12 cellular contexts compared by ENCODE assay signal in the genomic region with DNA sequence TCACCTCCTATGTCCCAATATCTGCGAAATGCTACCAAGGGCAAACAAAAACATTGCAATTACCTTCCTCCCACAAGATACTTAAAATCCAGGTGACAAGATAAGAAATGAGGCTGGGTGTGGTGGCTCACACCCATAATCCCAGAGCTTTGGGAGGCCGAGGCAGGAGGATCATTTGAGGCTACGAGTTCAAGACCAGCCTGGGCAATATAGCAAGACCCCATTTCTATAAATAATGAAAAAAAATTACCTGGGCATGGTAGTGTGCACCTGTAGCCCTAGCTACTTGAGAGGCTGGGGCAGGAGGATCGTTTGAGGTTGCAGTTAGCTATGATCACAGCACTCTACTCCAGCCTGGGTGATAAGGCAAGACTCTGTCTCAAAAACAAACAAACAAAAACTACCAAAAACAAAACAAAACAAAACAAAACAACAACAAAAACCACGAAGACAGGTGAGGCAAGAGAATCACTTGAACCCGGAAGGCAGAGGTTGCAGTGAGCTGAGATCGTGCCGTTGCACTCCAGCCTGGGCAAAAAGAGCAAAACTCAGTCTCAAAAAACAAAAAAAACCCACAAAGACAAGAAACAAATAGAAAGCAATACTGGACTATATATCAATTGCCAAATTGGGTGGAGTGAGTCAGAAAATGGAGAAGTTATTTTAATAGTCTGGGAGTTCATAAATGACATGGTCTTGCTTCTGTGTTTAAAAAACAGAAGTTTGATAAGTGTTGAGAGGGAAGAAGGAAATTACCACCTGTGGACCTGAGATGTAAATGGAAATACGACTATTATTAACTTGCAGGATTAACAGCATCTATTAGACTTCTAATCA.
A peak's percentile ranks its signal among the peaks of the same experiment; 100 is the strongest.
DNase-seq lines count a peak whose midpoint lies in the region; ATAC-seq and TF ChIP-seq lines count a peak whose summit lies in the region.
"Had no signal": no experiment of that assay in that cellular context is flagged by ENCODE, and none has a peak within 500 bp of the region (broad histone marks: within the 10 kb centered on the region; RNA-seq: fewer than 3 reads in every experiment).

No MANE protein-coding gene starts in this region.

- H3K36me3 ChIP-seq in neutrophil, result no peaks in the 10 kb centered on the region
- no peaks in the 10 kb centered on the region for H3K36me3 ChIP-seq in gastroesophageal sphincter

- DNase-seq in NB4 (ENCODE audit: low read depth), result peak; percentile 39
- DNase-seq in GOT3 (lab: John Stamatoyannopoulos, UW), result no peak
- no peak for DNase-seq in stimulated activated CD4-positive, alpha-beta T cell treated with anti-CD3 and anti-CD28 coated beads, Interleukin-12 subunit alpha, Interleukin-12 subunit beta, amount 100 ng/mL, for 4 hours
- DNase-seq: activated CD4-positive, alpha-beta memory T cell treated with anti-CD3 and anti-CD28 coated beads, Interleukin-2, amount 10 ng/mL, durations not matched to agents 7 days and 5 days; activated naive CD8-positive, alpha-beta T cell treated with anti-CD3 and anti-CD28 coated beads for 36 hours; NCI-H446; stimulated activated CD8-positive, alpha-beta memory T cell treated with anti-CD3 and anti-CD28 coated beads, Interleukin-4, amount 100 ng/mL, for 48 hours; SW 1271 had no signal

- peak; percentile 38 for ATAC-seq in GM19023 (IDR thresholded peaks at IDR 0.05; ENCODE audit: unreplicated experiment)
- ATAC-seq in HG02642 (IDR thresholded peaks at IDR 0.05; ENCODE audit: poor library complexity, unreplicated experiment), result peak; percentile 57
- ATAC-seq in gastroesophageal sphincter, result no peak

- H3K27me3 ChIP-seq in neutrophil, result no peaks in the 10 kb centered on the region
- H3K27me3 ChIP-seq in gastroesophageal sphincter, result no peaks in the 10 kb centered on the region

- no peak for TF ChIP-seq EP300 in gastroesophageal sphincter (IDR thresholded peaks at IDR 0.05)

- H3K9me3 ChIP-seq in neutrophil (no peaks in the 10 kb centered on the region), gastroesophageal sphincter (no peaks in the 10 kb centered on the region)

- WGBS in gastroesophageal sphincter (ENCODE audit: low coverage in 1 of 2), 2 donors, result 88 to 96% methylated on average over 8 to 9 of the region's 9 CpGs

- TF ChIP-seq CTCF in NB4 (IDR thresholded peaks at IDR 0.05; ENCODE audit: low read depth, low read length), result no peak
- no peak for TF ChIP-seq CTCF in neutrophil (IDR thresholded peaks at IDR 0.05)
- TF ChIP-seq CTCF in gastroesophageal sphincter (IDR thresholded peaks at IDR 0.05), result no peak

- peak overlapping the region; percentile 13 for H3K27ac ChIP-seq in neutrophil
- H3K27ac ChIP-seq in gastroesophageal sphincter, result no peak overlapping the region

- H3K4me1 ChIP-seq in neutrophil (ENCODE audit: control insufficient read depth in 1 of 2, insufficient read depth in 1 of 2, low read depth in 1 of 2, low read length in 1 of 2) (peaks cover 5 to 16% of the 10 kb centered on the region in 2 experiments), gastroesophageal sphincter (peaks cover 0 to 42% (median 4%) of the 10 kb centered on the region in 3 donors)

- H3K4me3 ChIP-seq in NB4 (ENCODE audit: low read depth, low read length) (no peak overlapping the region), neutrophil (ENCODE audit: low read depth in 1 of 2, low read length in 1 of 2) (no peak overlapping the region), gastroesophageal sphincter (no peak overlapping the region)

- TF ChIP-seq POLR2A in NB4 (IDR thresholded peaks at IDR 0.05; ENCODE audit: extremely low read depth, insufficient read length) (no peak), gastroesophageal sphincter (IDR thresholded peaks at IDR 0.05) (no peak)
